ENCODE assay signal across 4 cellular contexts in the genomic region with DNA sequence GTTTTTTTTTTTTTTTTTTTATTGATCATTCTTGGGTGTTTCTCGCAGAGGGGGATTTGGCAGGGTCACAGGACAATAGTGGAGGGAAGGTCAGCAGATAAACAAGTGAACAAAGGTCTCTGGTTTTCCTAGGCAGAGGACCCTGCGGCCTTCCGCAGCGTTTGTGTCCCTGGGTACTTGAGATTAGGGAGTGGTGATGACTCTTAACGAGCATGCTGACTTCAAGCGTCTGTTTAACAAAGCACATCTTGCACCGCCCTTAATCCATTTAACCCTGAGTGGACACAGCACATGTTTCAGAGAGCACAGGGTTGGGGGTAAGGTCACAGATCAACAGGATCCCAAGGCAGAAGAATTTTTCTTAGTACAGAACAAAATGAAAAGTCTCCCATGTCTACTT. TPM values are rescaled to one million over a fixed set of nuclear protein-coding genes. Genes with fewer than 3 reads are reported as not detected.
DNase-seq lines count a peak whose midpoint lies in the region; ATAC-seq, FAIRE-seq and TF ChIP-seq lines count a peak whose summit lies in the region.
"Not testable (repeated sequence)": the region's sequence is repeated elsewhere in the genome, so short reads cannot be mapped to it uniquely, and the experiment has no call there.

No MANE protein-coding gene starts in this region.

- not testable (repeated sequence) for H3K4me3 Mint-ChIP-seq in glutamatergic neuron (ENCODE audit: unreplicated experiment); neural progenitor cell
- H3K4me3 Mint-ChIP-seq in neural crest cell = peak overlapping the region; percentile 1

- not testable (repeated sequence) for H3K4me3 ChIP-seq in K562, neural progenitor cell

- not testable (repeated sequence) for H3K9me3 ChIP-seq in K562 (replicated peaks; ENCODE audit: control insufficient read depth, insufficient read depth, low read depth, low read length); neural progenitor cell (ENCODE audit: low read depth)

- BruUV-seq in K562 (replicated peaks; lab: Mats Ljungman, UMichigan) = not testable (repeated sequence)

- H3K36me3 Mint-ChIP-seq in glutamatergic neuron (ENCODE audit: unreplicated experiment); neural crest cell (ENCODE audit: low read depth); neural progenitor cell: not testable (repeated sequence)

- H3K4me2 ChIP-seq in K562 (ENCODE audit: insufficient read depth, low read length) = not testable (repeated sequence)
- peak overlapping the region; percentile 25 for H3K4me2 ChIP-seq in neural progenitor cell

- intact Hi-C loops in K562 (cut with micrococcal nuclease) = not testable (repeated sequence)

- not testable (repeated sequence) for H4K20me1 ChIP-seq in K562 (replicated peaks; ENCODE audit: control insufficient read depth, insufficient read depth, low read length); neural progenitor cell (ENCODE audit: low read depth)

- not testable (repeated sequence) for TF ChIP-seq RAD21 in K562 (CRISPR knock-in tag; conservative IDR thresholded peaks at IDR 0.05 in 1 of 2, IDR thresholded peaks at IDR 0.05 in 1 of 2)

- TF ChIP-seq EP300 in K562 (IDR thresholded peaks at IDR 0.05; ENCODE audit: low read length) = not testable (repeated sequence)

- not testable (repeated sequence) for DNase-seq in K562 (ENCODE audit: extremely low read depth in 1 of 4, low spot score in 3 of 4); glutamatergic neuron; neural crest cell (ENCODE audit: low read depth, low spot score); neural progenitor cell (ENCODE audit: low spot score)

- in situ Hi-C loops in K562 (cut with MboI) = not testable (repeated sequence)

- POLR2A ChIA-PET in K562 (lab: Yijun Ruan, JAX) = interaction anchor here (0.6 to 1.0 kb wide), 3 partner anchors 66 to 1060 kb away, joined by 3 to 4 read pairs (median 3); a partner anchor contains a TSS

- not testable (repeated sequence) for H3K4me1 ChIP-seq in K562 (replicated peaks in 1 of 2; ENCODE audit: control insufficient read depth in 2 of 2, insufficient read depth in 2 of 2, low read length in 2 of 2); neural progenitor cell

- H3K9ac ChIP-seq in K562 (ENCODE audit: insufficient read depth in 1 of 2, low read depth in 2 of 2, low read length in 2 of 2); neural progenitor cell: not testable (repeated sequence)

- H3K79me2 ChIP-seq in K562 (ENCODE audit: control insufficient read depth, insufficient read depth, low read length); neural progenitor cell (ENCODE audit: low read depth): not testable (repeated sequence)

- H3K27ac ChIP-seq in K562 (ENCODE audit: extremely low read depth, low read depth, low read length); neural progenitor cell: not testable (repeated sequence)

- not testable (repeated sequence) for FAIRE-seq in K562 (lab: Jason Lieb, UNC)

- WGBS in K562 (ENCODE audit: insufficient coverage, low coverage, missing lambda C conversion rate) = 0% methylated on average over 2 of the region's 7 CpGs

- H2AFZ ChIP-seq in K562 (ENCODE audit: low read depth, low read length); neural progenitor cell (replicated peaks): not testable (repeated sequence)

- not testable (repeated sequence) for TF ChIP-seq POLR2A in K562 (conservative IDR thresholded peaks at IDR 0.05)

- H3K9me3 Mint-ChIP-seq in glutamatergic neuron (ENCODE audit: unreplicated experiment); neural crest cell: not testable (repeated sequence)
- H3K9me3 Mint-ChIP-seq in neural progenitor cell = peaks cover 23% of the 10 kb centered on the region

- CTCF ChIA-PET in K562 (lab: Yijun Ruan, JAX; ENCODE audit: low intra/inter-chr PET ratio) = not testable (repeated sequence)

- H3K4me1 Mint-ChIP-seq in glutamatergic neuron (ENCODE audit: low read depth, unreplicated experiment); neural crest cell; neural progenitor cell: not testable (repeated sequence)

- not testable (repeated sequence) for H3K27me3 Mint-ChIP-seq in glutamatergic neuron (ENCODE audit: unreplicated experiment); neural crest cell (ENCODE audit: low read depth); neural progenitor cell (ENCODE audit: insufficient read depth, low read depth)

- H3K36me3 ChIP-seq in K562 (ENCODE audit: control insufficient read depth, insufficient read depth, low read length); neural progenitor cell: not testable (repeated sequence)

- peak; percentile 31; the same call in 1 of the 3 replicates for ATAC-seq in K562

- not testable (repeated sequence) for H3K27me3 ChIP-seq in K562 (ENCODE audit: control insufficient read depth in 2 of 2, insufficient read depth in 2 of 2, low read length in 2 of 2); neural progenitor cell

- H3K27ac Mint-ChIP-seq in glutamatergic neuron (ENCODE audit: unreplicated experiment) = peak overlapping the region; percentile 50
- not testable (repeated sequence) for H3K27ac Mint-ChIP-seq in neural crest cell (ENCODE audit: unreplicated experiment); neural progenitor cell

- H3K9me1 ChIP-seq in K562 (ENCODE audit: control insufficient read depth, insufficient read depth, low read length) = not testable (repeated sequence)

- TF ChIP-seq CTCF in K562 (IDR thresholded peaks at IDR 0.05 in 2 of 3, conservative IDR thresholded peaks at IDR 0.05 in 1 of 3; ENCODE audit: insufficient read depth in 2 of 3, low read depth in 1 of 3, low read length in 3 of 3); glutamatergic neuron (IDR thresholded peaks at IDR 0.05; ENCODE audit: partially characterized antibody, unreplicated experiment); neural crest cell (conservative IDR thresholded peaks at IDR 0.05); neural progenitor cell (IDR thresholded peaks at IDR 0.05): not testable (repeated sequence)

- not testable (repeated sequence) for H3F3A ChIP-seq in neural progenitor cell (ENCODE audit: low read depth)

TF ChIP-seq in K562, 482 proteins besides CTCF, POLR2A, EP300 and RAD21:
- TF ChIP-seq, protein P1, sequence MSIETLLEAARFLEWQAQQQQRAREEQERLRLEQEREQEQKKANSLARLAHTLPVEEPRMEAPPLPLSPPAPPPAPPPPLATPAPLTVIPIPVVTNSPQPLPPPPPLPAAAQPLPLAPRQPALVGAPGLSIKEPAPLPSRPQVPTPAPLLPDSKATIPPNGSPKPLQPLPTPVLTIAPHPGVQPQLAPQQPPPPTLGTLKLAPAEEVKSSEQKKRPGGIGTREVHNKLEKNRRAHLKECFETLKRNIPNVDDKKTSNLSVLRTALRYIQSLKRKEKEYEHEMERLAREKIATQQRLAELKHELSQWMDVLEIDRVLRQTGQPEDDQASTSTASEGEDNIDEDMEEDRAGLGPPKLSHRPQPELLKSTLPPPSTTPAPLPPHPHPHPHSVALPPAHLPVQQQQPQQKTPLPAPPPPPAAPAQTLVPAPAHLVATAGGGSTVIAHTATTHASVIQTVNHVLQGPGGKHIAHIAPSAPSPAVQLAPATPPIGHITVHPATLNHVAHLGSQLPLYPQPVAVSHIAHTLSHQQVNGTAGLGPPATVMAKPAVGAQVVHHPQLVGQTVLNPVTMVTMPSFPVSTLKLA (conservative IDR thresholded peaks at IDR 0.05) = peak in 1 of 2 experiments; percentile 50; a peak in 2 of 4 replicates
- TF ChIP-seq CBFA2T3 (IDR thresholded peaks at IDR 0.05) (peak; percentile 48), CBFA2T2 (conservative IDR thresholded peaks at IDR 0.05) (0 out of 2 replicates have a peak, but pooled peaks have one; percentile 33), SOX6 (IDR thresholded peaks at IDR 0.05) (peak; percentile 19; the same call in 1 of the 2 replicates), ARID1B (IDR thresholded peaks at IDR 0.05) (peak; percentile 54), EP400 (IDR thresholded peaks at IDR 0.05) (0 out of 2 replicates have a peak, but pooled peaks have one; percentile 8), DPF2 (IDR thresholded peaks at IDR 0.05) (0 out of 2 replicates have a peak, but pooled peaks have one; percentile 40)

RNA-seq across cellular contexts. Expression of a gene that starts 10.0 kb away (rescaled TPM):
- total RNA-seq in K562 (2011; cell fraction: chromatin; rRNA removed; ENCODE audit: low replicate concordance) = 14.2 and 14.6 TPM in 2 replicates
- total RNA-seq in K562 (2011; cell fraction: nucleolus; rRNA removed) = 8.4 and 9.3 TPM in 2 replicates
- 17.1 and 28.1 TPM in 2 replicates for total RNA-seq in K562 (2011; cell fraction: nucleoplasm; rRNA removed)
- total RNA-seq in K562 (2014; rRNA removed) = 13.0 and 17.2 TPM in 2 replicates
- total RNA-seq in K562 (2014; rRNA removed; fragmentation: Illumina TruSeq; extraction: Trizol) = 12.8 and 15.0 TPM in 2 replicates
- total RNA-seq in K562 (2015; rRNA removed; fragmentation: Illumina TruSeq; extraction: Trizol) = 11.2 and 11.9 TPM in 2 replicates
- 19.1 and 24.5 TPM in 2 replicates for total RNA-seq in K562 (2021)
- polyA plus RNA-seq in K562 (2011; rRNA removed) = 12.2 and 18.4 TPM in 2 replicates
- 11.2 and 12.5 TPM in 2 replicates for polyA plus RNA-seq in K562 (2011; cell fraction: cytosol; rRNA removed)
- 8.7 and 10.1 TPM in 2 replicates for polyA plus RNA-seq in K562 (2011; cell fraction: nucleus; rRNA removed)
- polyA plus RNA-seq in K562 (2012) = 19.5 and 41.0 TPM in 2 replicates
- 23.8 and 26.0 TPM in 2 replicates for polyA plus RNA-seq in K562 (2014; fragmentation: Illumina TruSeq; extraction: Trizol)
- 1 to 10 TPM; 1.8 to 2.3 TPM for polyA plus RNA-seq in K562 (2014; fragmentation: Nextera tagmentation; extraction: Ambion mirVana)
- 19.9 and 22.6 TPM in 2 replicates for polyA plus RNA-seq in K562 (2014; rRNA removed)
- polyA minus RNA-seq in K562 (2011; rRNA and poly(A)+ RNA removed) = 16.5 and 19.5 TPM in 2 replicates
- polyA minus RNA-seq in K562 (2011; cell fraction: cytosol; rRNA and poly(A)+ RNA removed) = 5.9 and 10.6 TPM in 2 replicates
- polyA minus RNA-seq in K562 (2011; cell fraction: nucleus; rRNA and poly(A)+ RNA removed) = 5.9 and 9.1 TPM in 2 replicates
- total RNA-seq in glutamatergic neuron (ENCODE audit: unreplicated experiment) = 80.4 TPM
- total RNA-seq in neural crest cell = 95.9 and 99.9 TPM in 2 replicates
- 46.8 and 52.6 TPM in 2 replicates for total RNA-seq in neural progenitor cell (ENCODE audit: low replicate concordance)
